1 cellular context compared by ENCODE assay signal in genomic region chr11:59807047-59807446, GRCh38.
TF ChIP-seq lines count a peak whose summit lies in the region.

No MANE protein-coding gene starts in this region.

TF ChIP-seq in endothelial cell of umbilical vein, 7 proteins besides CTCF, POLR2A, EP300 and RAD21:
- TF ChIP-seq POLR2AphosphoS5 (IDR thresholded peaks at IDR 0.05; ENCODE audit: insufficient read depth, low read depth, low read length): peak; percentile 18
- no peak for TF ChIP-seq MAX (IDR thresholded peaks at IDR 0.05; ENCODE audit: insufficient read depth, insufficient read length)
